In genomic region chr1:234973426-234974250, GRCh38 we compare ENCODE assay signal across 10 cellular contexts.
DNase-seq lines count a peak whose midpoint lies in the region; ATAC-seq and TF ChIP-seq lines count a peak whose summit lies in the region.
"Had no signal": no experiment of that assay in that cellular context is flagged by ENCODE, and none has a peak within 500 bp of the region (broad histone marks: within the 10 kb centered on the region; RNA-seq: fewer than 3 reads in every experiment).

No MANE protein-coding gene starts in this region.

- H3K27me3 ChIP-seq in effector memory CD4-positive, alpha-beta T cell (replicated peaks; ENCODE audit: control insufficient read depth, insufficient read depth, low read length, poor library complexity, severe bottlenecking), result no peaks in the 10 kb centered on the region
- H3K27me3 ChIP-seq: heart right ventricle had no signal

- CTCF ChIA-PET in HEK293 (lab: Yijun Ruan, JAX), result interaction anchor here (0.5 to 3.3 kb wide), 9 partner anchors 10 to 474 kb away, joined by 3 to 10 read pairs (median 3); no protein-coding TSS in a partner anchor

- peak; percentile 97 for DNase-seq in NCI-H2081 treated with DMSO at 0.1 percent for 48 hours (lab: John Stamatoyannopoulos, UW)
- DNase-seq in effector memory CD4-positive, alpha-beta T cell, result no peak
- DNase-seq in hippocampal formation (lab: John Stamatoyannopoulos, UW), result no peak
- DNase-seq: activated B cell treated with CpG ODN at 0.5 μM for 24 hours, heart right ventricle, NCI-H446 treated with DMSO at 0.1 percent for 48 hours had no signal

- no peak for ATAC-seq in HG03378 (IDR thresholded peaks at IDR 0.05; ENCODE audit: unreplicated experiment)
- ATAC-seq: heart right ventricle had no signal

- peaks cover 34% of the 10 kb centered on the region for H3K36me3 Mint-ChIP-seq in dendritic cell treated with granulocyte-macrophage colony-stimulating factor and Interleukin-4, amounts not matched to agents 40 ng/mL and 50 ng/mL, for 4 days (ENCODE audit: low read depth)

- peaks cover 97% of the 10 kb centered on the region for H3K4me1 Mint-ChIP-seq in dendritic cell treated with granulocyte-macrophage colony-stimulating factor and Interleukin-4, amounts not matched to agents 40 ng/mL and 50 ng/mL, for 4 days (ENCODE audit: low read depth)

- no peak overlapping the region for H3K4me3 ChIP-seq in HEK293 (ENCODE audit: low read depth, low read length)
- no peak overlapping the region for H3K4me3 ChIP-seq in skin epidermis
- H3K4me3 ChIP-seq in effector memory CD4-positive, alpha-beta T cell (ENCODE audit: insufficient read depth, low read depth, low read length, poor library complexity, severe bottlenecking), result no peak overlapping the region
- H3K4me3 ChIP-seq: heart right ventricle had no signal

- H3K27ac ChIP-seq in HEK293 (ENCODE audit: extremely low read depth, low read depth, low read length), result peak overlapping the region; percentile 30
- peak overlapping the region in 13 of 21 experiments; percentile 17 to 98 (median 61) for H3K27ac ChIP-seq in skin epidermis
- no peak overlapping the region for H3K27ac ChIP-seq in effector memory CD4-positive, alpha-beta T cell (ENCODE audit: insufficient read depth, low read length, poor library complexity, severe bottlenecking)

- intact Hi-C loops in dendritic cell treated with granulocyte-macrophage colony-stimulating factor and Interleukin-4, amounts not matched to agents 40 ng/mL and 50 ng/mL, for 4 days (cut with micrococcal nuclease), result no loop called here

- H3K9me3 ChIP-seq in HEK293 (ENCODE audit: control insufficient read depth, insufficient read depth, low read depth, low read length), result no peaks in the 10 kb centered on the region
- H3K9me3 ChIP-seq in effector memory CD4-positive, alpha-beta T cell (ENCODE audit: control insufficient read depth, low read length), result no peaks in the 10 kb centered on the region
- H3K9me3 ChIP-seq: heart right ventricle had no signal

- H3K4me1 ChIP-seq in HEK293 (ENCODE audit: control insufficient read depth, insufficient read depth, low read length), result peaks cover 58% of the 10 kb centered on the region
- H3K4me1 ChIP-seq in effector memory CD4-positive, alpha-beta T cell (ENCODE audit: control insufficient read depth, insufficient read depth, low read length, poor library complexity, severe bottlenecking), result peaks cover 46% of the 10 kb centered on the region

- no peak overlapping the region for H3K4me3 Mint-ChIP-seq in dendritic cell treated with granulocyte-macrophage colony-stimulating factor and Interleukin-4, amounts not matched to agents 40 ng/mL and 50 ng/mL, for 4 days
- H3K4me3 Mint-ChIP-seq: activated B cell treated with CpG ODN at 0.5 μM for 24 hours had no signal

- no peaks in the 10 kb centered on the region for H3K9me3 Mint-ChIP-seq in dendritic cell treated with granulocyte-macrophage colony-stimulating factor and Interleukin-4, amounts not matched to agents 40 ng/mL and 50 ng/mL, for 4 days
- H3K9me3 Mint-ChIP-seq: activated B cell treated with CpG ODN at 0.5 μM for 24 hours had no signal

- no peaks in the 10 kb centered on the region for H3K27me3 Mint-ChIP-seq in dendritic cell treated with granulocyte-macrophage colony-stimulating factor and Interleukin-4, amounts not matched to agents 40 ng/mL and 50 ng/mL, for 4 days
- H3K27me3 Mint-ChIP-seq: activated B cell treated with CpG ODN at 0.5 μM for 24 hours had no signal

- POLR2A ChIA-PET in HEK293 (lab: Yijun Ruan, JAX), result interaction anchor here (0.8 to 5.8 kb wide), 6 partner anchors 23 to 363 kb away, joined by 3 to 44 read pairs (median 8); partner anchors contain the start of gene IRF2BP2

- H3K36me3 ChIP-seq in HEK293 (ENCODE audit: control insufficient read depth in 2 of 2, insufficient read depth in 1 of 2, low read length in 2 of 2), result no peaks in the 10 kb centered on the region
- H3K36me3 ChIP-seq in effector memory CD4-positive, alpha-beta T cell (ENCODE audit: control insufficient read depth, insufficient read depth, low read length), result no peaks in the 10 kb centered on the region
- H3K36me3 ChIP-seq: heart right ventricle had no signal

- no peak for TF ChIP-seq CTCF in HEK293 (tag by site-specific recombination; IDR thresholded peaks at IDR 0.05)

- H3K27ac Mint-ChIP-seq in dendritic cell treated with granulocyte-macrophage colony-stimulating factor and Interleukin-4, amounts not matched to agents 40 ng/mL and 50 ng/mL, for 4 days, result peak overlapping the region; percentile 98
- H3K27ac Mint-ChIP-seq: activated B cell treated with CpG ODN at 0.5 μM for 24 hours had no signal

TF ChIP-seq in HEK293, 187 proteins besides CTCF, POLR2A, EP300 and RAD21 (continues in another document):
- TF ChIP-seq FEZF1 (tag by site-specific recombination; IDR thresholded peaks at IDR 0.05), result peak; percentile 76
- TF ChIP-seq, protein P1, sequence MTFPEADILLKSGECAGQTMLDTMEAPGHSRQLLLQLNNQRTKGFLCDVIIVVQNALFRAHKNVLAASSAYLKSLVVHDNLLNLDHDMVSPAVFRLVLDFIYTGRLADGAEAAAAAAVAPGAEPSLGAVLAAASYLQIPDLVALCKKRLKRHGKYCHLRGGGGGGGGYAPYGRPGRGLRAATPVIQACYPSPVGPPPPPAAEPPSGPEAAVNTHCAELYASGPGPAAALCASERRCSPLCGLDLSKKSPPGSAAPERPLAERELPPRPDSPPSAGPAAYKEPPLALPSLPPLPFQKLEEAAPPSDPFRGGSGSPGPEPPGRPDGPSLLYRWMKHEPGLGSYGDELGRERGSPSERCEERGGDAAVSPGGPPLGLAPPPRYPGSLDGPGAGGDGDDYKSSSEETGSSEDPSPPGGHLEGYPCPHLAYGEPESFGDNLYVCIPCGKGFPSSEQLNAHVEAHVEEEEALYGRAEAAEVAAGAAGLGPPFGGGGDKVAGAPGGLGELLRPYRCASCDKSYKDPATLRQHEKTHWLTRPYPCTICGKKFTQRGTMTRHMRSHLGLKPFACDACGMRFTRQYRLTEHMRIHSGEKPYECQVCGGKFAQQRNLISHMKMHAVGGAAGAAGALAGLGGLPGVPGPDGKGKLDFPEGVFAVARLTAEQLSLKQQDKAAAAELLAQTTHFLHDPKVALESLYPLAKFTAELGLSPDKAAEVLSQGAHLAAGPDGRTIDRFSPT (tag by site-specific recombination; IDR thresholded peaks at IDR 0.05), result no peak
- no peak for TF ChIP-seq ZNF704 (tag by site-specific recombination; IDR thresholded peaks at IDR 0.05)
- no peak for TF ChIP-seq KLF16 (tag by site-specific recombination; IDR thresholded peaks at IDR 0.05)
- TF ChIP-seq OVOL3 (tag by site-specific recombination; IDR thresholded peaks at IDR 0.05), result 0 out of 2 replicates have a peak, but pooled peaks have one; percentile 35
- TF ChIP-seq YY1 (tag by site-specific recombination; IDR thresholded peaks at IDR 0.05), result no peak
- no peak for TF ChIP-seq ZNF555 (tag by site-specific recombination; conservative IDR thresholded peaks at IDR 0.05)
- peak; percentile 79 for TF ChIP-seq ZNF600 (tag by site-specific recombination; IDR thresholded peaks at IDR 0.05)
- TF ChIP-seq, protein P2, sequence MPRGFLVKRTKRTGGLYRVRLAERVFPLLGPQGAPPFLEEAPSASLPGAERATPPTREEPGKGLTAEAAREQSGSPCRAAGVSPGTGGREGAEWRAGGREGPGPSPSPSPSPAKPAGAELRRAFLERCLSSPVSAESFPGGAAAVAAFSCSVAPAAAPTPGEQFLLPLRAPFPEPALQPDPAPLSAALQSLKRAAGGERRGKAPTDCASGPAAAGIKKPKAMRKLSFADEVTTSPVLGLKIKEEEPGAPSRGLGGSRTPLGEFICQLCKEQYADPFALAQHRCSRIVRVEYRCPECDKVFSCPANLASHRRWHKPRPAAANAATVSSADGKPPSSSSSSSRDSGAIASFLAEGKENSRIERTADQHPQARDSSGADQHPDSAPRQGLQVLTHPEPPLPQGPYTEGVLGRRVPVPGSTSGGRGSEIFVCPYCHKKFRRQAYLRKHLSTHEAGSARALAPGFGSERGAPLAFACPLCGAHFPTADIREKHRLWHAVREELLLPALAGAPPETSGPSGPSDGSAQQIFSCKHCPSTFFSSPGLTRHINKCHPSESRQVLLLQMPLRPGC (tag by site-specific recombination; IDR thresholded peaks at IDR 0.05), result no peak
- 0 out of 2 replicates have a peak, but pooled peaks have one; percentile 29 for TF ChIP-seq SP7 (tag by site-specific recombination; IDR thresholded peaks at IDR 0.05)
- TF ChIP-seq ZNF341 (tag by site-specific recombination; IDR thresholded peaks at IDR 0.05; ENCODE audit: low read depth), result 0 out of 2 replicates have a peak, but pooled peaks have one; percentile 17
- no peak for TF ChIP-seq KLF10 (tag by site-specific recombination; IDR thresholded peaks at IDR 0.05)
- TF ChIP-seq, protein P3, sequence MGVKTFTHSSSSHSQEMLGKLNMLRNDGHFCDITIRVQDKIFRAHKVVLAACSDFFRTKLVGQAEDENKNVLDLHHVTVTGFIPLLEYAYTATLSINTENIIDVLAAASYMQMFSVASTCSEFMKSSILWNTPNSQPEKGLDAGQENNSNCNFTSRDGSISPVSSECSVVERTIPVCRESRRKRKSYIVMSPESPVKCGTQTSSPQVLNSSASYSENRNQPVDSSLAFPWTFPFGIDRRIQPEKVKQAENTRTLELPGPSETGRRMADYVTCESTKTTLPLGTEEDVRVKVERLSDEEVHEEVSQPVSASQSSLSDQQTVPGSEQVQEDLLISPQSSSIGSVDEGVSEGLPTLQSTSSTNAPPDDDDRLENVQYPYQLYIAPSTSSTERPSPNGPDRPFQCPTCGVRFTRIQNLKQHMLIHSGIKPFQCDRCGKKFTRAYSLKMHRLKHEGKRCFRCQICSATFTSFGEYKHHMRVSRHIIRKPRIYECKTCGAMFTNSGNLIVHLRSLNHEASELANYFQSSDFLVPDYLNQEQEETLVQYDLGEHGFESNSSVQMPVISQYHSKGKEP (tag by site-specific recombination; IDR thresholded peaks at IDR 0.05), result peak; percentile 59
- TF ChIP-seq ZBTB20 (tag by site-specific recombination; IDR thresholded peaks at IDR 0.05), result 0 out of 2 replicates have a peak, but pooled peaks have one; percentile 17
- TF ChIP-seq ZXDB (tag by site-specific recombination; IDR thresholded peaks at IDR 0.05), result 0 out of 2 replicates have a peak, but pooled peaks have one; percentile 46
